ENCODE assay signal across 15 cellular contexts in the genomic region with DNA sequence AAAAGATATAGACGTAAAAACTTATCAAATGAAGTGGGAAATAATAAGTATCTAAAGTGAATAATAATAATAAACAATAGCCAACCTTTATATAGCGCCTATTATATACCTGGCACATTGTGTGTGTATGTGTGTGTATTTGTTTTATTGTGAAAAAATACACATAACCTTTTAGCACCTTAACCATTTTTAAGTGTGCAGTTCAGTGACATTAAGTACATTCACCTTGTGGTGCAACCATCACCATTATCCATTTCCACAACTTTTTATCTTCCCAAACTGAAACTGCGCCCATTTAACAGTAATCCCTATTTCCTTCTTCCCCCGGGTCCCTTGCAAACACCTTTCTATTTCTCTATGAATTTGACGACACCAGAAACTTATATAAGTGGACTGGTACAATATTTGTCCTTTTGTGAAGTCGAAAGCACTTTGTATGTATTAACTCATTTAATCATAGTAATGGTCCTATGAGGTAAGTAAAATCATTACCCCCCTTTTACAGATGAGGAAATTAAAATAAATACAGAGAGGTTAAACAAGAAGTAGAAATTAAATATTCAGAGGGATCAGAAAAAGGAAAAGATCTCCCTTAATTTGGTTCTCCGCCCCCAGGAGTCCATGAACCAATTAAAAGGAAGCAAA. TPM values are rescaled to one million over a fixed set of nuclear protein-coding genes. Genes with fewer than 3 reads are reported as not detected.
DNase-seq lines count a peak whose midpoint lies in the region; ATAC-seq, FAIRE-seq and TF ChIP-seq lines count a peak whose summit lies in the region.
"Had no signal": no experiment of that assay in that cellular context is flagged by ENCODE, and none has a peak within 500 bp of the region (broad histone marks: within the 10 kb centered on the region; RNA-seq: fewer than 3 reads in every experiment).

No MANE protein-coding gene starts in this region.

- no peaks in the 10 kb centered on the region for H4K20me1 ChIP-seq in HepG2 (ENCODE audit: insufficient read depth, low read length)

- H3K27ac ChIP-seq in HUES48 (ENCODE audit: low read depth, low read length): no peak overlapping the region
- no peak overlapping the region for H3K27ac ChIP-seq in HepG2 (ENCODE audit: extremely low read length, insufficient read depth, low read length)
- H3K27ac ChIP-seq: ovary had no signal

- no peak for TF ChIP-seq RAD21 in HepG2 (CRISPR knock-in tag; IDR thresholded peaks at IDR 0.05)

- DNase-seq in astrocyte of the cerebellum (ENCODE audit: low read depth) (no peak), HepG2 (ENCODE audit: low spot score) (no peak), Ammon's horn (ENCODE audit: low spot score) (no peak)
- DNase-seq: activated CD8-positive, alpha-beta T cell treated with anti-CD3 and anti-CD28 coated beads, Interleukin-2, amount 10 ng/mL, durations not matched to agents 7 days and 5 days; DND-41; KG1; stimulated activated CD4-positive, alpha-beta T cell treated with anti-CD3 and anti-CD28 coated beads, Interleukin-12 subunit alpha, Interleukin-12 subunit beta, amount 100 ng/mL, for 4 hours had no signal

- H3K9me3 ChIP-seq in HUES48 (ENCODE audit: control insufficient read depth, insufficient read depth, low read length) (no peaks in the 10 kb centered on the region), HepG2 (ENCODE audit: low read length) (no peaks in the 10 kb centered on the region), skeletal muscle satellite cell (replicated peaks; ENCODE audit: low read length) (no peaks in the 10 kb centered on the region)
- H3K9me3 ChIP-seq: ovary had no signal

- H3K36me3 ChIP-seq in HUES48 (ENCODE audit: control insufficient read depth, insufficient read depth, low read length) (no peaks in the 10 kb centered on the region), HepG2 (replicated peaks in 1 of 2; ENCODE audit: control insufficient read depth in 1 of 2, insufficient read depth in 2 of 2, low read length in 2 of 2) (no peaks in the 10 kb centered on the region), skeletal muscle satellite cell (ENCODE audit: insufficient read depth, low read length) (no peaks in the 10 kb centered on the region)
- H3K36me3 ChIP-seq: ovary had no signal

- H3K27me3 ChIP-seq in HUES48 (ENCODE audit: control insufficient read depth, insufficient read depth, low read length) (peaks cover 3% of the 10 kb centered on the region; the same call in 1 of the 2 replicates), HepG2 (ENCODE audit: control insufficient read depth in 1 of 2, insufficient read depth in 2 of 2, low read length in 2 of 2) (peaks cover 0 to 8% of the 10 kb centered on the region in 2 experiments; a peak in 2 of 5 replicates), skeletal muscle satellite cell (ENCODE audit: control insufficient read depth, insufficient read depth, low read length) (no peaks in the 10 kb centered on the region)
- H3K27me3 ChIP-seq: ovary had no signal

- H3K4me3 ChIP-seq in HUES48 (ENCODE audit: low read depth, low read length) (peak overlapping the region; percentile 49), astrocyte of the cerebellum (ENCODE audit: low read depth, low read length) (peak overlapping the region; percentile 31), HepG2 (replicated peaks in 1 of 3; ENCODE audit: insufficient read depth in 1 of 3, low read depth in 2 of 3, low read length in 3 of 3) (no peak overlapping the region), skeletal muscle satellite cell (ENCODE audit: low read length) (peak overlapping the region; percentile 18)
- H3K4me3 ChIP-seq: ovary had no signal

- WGBS in HepG2 (ENCODE audit: low lambda C conversion rate): 40% methylated on average over 7 of the region's 7 CpGs

- H2AFZ ChIP-seq in HepG2 (ENCODE audit: low read length): no peak overlapping the region

- POLR2A ChIA-PET in HepG2 (lab: Yijun Ruan, JAX): no interaction called here

- H3K4me1 ChIP-seq in HUES48 (ENCODE audit: control insufficient read depth, insufficient read depth, low read length): peaks cover 29% of the 10 kb centered on the region
- H3K4me1 ChIP-seq in HepG2 (ENCODE audit: insufficient read depth, low read length): peaks cover 14% of the 10 kb centered on the region; the same call in 1 of the 2 replicates
- peaks cover 67% of the 10 kb centered on the region for H3K4me1 ChIP-seq in skeletal muscle satellite cell (ENCODE audit: control insufficient read depth, insufficient read depth, low read length)

- TF ChIP-seq CTCF in astrocyte of the cerebellum (IDR thresholded peaks at IDR 0.05; ENCODE audit: low read depth, low read length, missing control alignments) (no peak), HepG2 (CRISPR knock-in tag; IDR thresholded peaks at IDR 0.05) (no peak)

- CTCF ChIA-PET in HepG2 (lab: Yijun Ruan, JAX; ENCODE audit: low intra/inter-chr PET ratio, low total read pairs): no interaction called here

- in situ Hi-C loops in astrocyte of the cerebellum (cut with HindIII; ENCODE audit: low sequenced_read_pairs) (no loop called here), HepG2 (cut with HindIII; ENCODE audit: extremely low pct_ligation_motif_present, low pct_unique_long_range_greater_than_20kb) (no loop called here)

- no TSS peak for BruUV-seq in HepG2 (replicated peaks; lab: Mats Ljungman, UMichigan)

- H3K79me2 ChIP-seq in HepG2 (ENCODE audit: insufficient read depth, low read length): no peaks in the 10 kb centered on the region

- no peak for FAIRE-seq in HepG2 (lab: Jason Lieb, UNC)

- H3K9ac ChIP-seq in HUES48 (ENCODE audit: low read depth, low read length) (no peak overlapping the region), HepG2 (ENCODE audit: insufficient read depth, low read depth, low read length) (no peak overlapping the region), skeletal muscle satellite cell (ENCODE audit: low read depth, low read length) (peak overlapping the region; percentile 57)

- H3K4me2 ChIP-seq in HepG2 (ENCODE audit: low read depth, low read length) (peak overlapping the region; percentile 42; the same call in 1 of the 2 replicates), skeletal muscle satellite cell (ENCODE audit: low read length) (peak overlapping the region; percentile 76)

- no peak for ATAC-seq in HepG2
- ATAC-seq in HG02938 (IDR thresholded peaks at IDR 0.05; ENCODE audit: unreplicated experiment): no peak
- no peak for ATAC-seq in GM21390 (IDR thresholded peaks at IDR 0.05; ENCODE audit: unreplicated experiment)
- no peak for ATAC-seq in HG02798 (IDR thresholded peaks at IDR 0.05; ENCODE audit: poor library complexity, unreplicated experiment)

- no peak for TF ChIP-seq POLR2A in HepG2 (IDR thresholded peaks at IDR 0.05; ENCODE audit: insufficient read depth in 1 of 2, low read depth in 2 of 2, low read length in 2 of 2)

- TF ChIP-seq EP300 in HepG2 (IDR thresholded peaks at IDR 0.05; ENCODE audit: low read depth in 2 of 2, low read length in 2 of 2) (no peak), HepG2 (CRISPR knock-in tag; IDR thresholded peaks at IDR 0.05; ENCODE audit: borderline replicate concordance) (no peak)

- intact Hi-C loops in HepG2 (cut with micrococcal nuclease; ENCODE audit: unreplicated experiment): no loop called here

TF ChIP-seq in HepG2, 621 proteins besides CTCF, POLR2A, EP300 and RAD21 (continues in another document):
- no peak for TF ChIP-seq ZNF773 (CRISPR knock-in tag; IDR thresholded peaks at IDR 0.05; ENCODE audit: borderline replicate concordance)

RNA-seq across cellular contexts. Expression of gene GJD2, which starts 33.5 kb away (rescaled TPM):
- total RNA-seq in HepG2 (2016; rRNA removed; fragmentation: Illumina TruSeq; extraction: Trizol): not detected in 2 replicates
- total RNA-seq in HepG2 (2016; cell fraction: cytosol; rRNA removed; fragmentation: Illumina TruSeq; extraction: Trizol; ENCODE audit: low read depth): not detected in 2 replicates
- total RNA-seq in HepG2 (2016; cell fraction: insoluble cytoplasmic fraction; rRNA removed; fragmentation: Illumina TruSeq; extraction: Trizol): not detected in 2 replicates
- total RNA-seq in HepG2 (2016; cell fraction: membrane; rRNA removed; fragmentation: Illumina TruSeq; extraction: Trizol): not detected in 2 replicates
- not detected in 2 replicates for total RNA-seq in HepG2 (2016; cell fraction: nucleus; rRNA removed; fragmentation: Illumina TruSeq; extraction: Trizol)
- polyA plus RNA-seq in HepG2 (2011; rRNA removed): not detected in 2 replicates
- not detected in 2 replicates for polyA plus RNA-seq in HepG2 (2011; cell fraction: cytosol; rRNA removed)
- polyA plus RNA-seq in HepG2 (2011; cell fraction: nucleus; rRNA removed): not detected in 2 replicates
- polyA plus RNA-seq in HepG2 (2012): not detected in 2 replicates
- polyA plus RNA-seq in HepG2 (2016; cell fraction: cytosol; fragmentation: Illumina TruSeq; extraction: Trizol; ENCODE audit: low read depth): not detected in 2 replicates
- polyA plus RNA-seq in HepG2 (2016; cell fraction: insoluble cytoplasmic fraction; fragmentation: Illumina TruSeq; extraction: Trizol; ENCODE audit: low read depth): not detected in 2 replicates
- polyA plus RNA-seq in HepG2 (2016; cell fraction: membrane; fragmentation: Illumina TruSeq; extraction: Trizol; ENCODE audit: low read depth): not detected in 2 replicates
- polyA plus RNA-seq in HepG2 (2016; cell fraction: nucleus; fragmentation: Illumina TruSeq; extraction: Trizol; ENCODE audit: insufficient read depth, low read depth): not detected in 2 replicates
- polyA minus RNA-seq in HepG2 (2011; rRNA and poly(A)+ RNA removed; ENCODE audit: low replicate concordance): not detected in 2 replicates
- polyA minus RNA-seq in HepG2 (2011; cell fraction: cytosol; rRNA and poly(A)+ RNA removed): not detected in 2 replicates
- polyA minus RNA-seq in HepG2 (2011; cell fraction: nucleus; rRNA and poly(A)+ RNA removed): not detected in 2 replicates
- not detected in 2 replicates for total RNA-seq in skeletal muscle satellite cell (2012; rRNA removed)
- total RNA-seq: activated CD8-positive, alpha-beta T cell treated with anti-CD3 and anti-CD28 coated beads, Interleukin-2, amount 10 ng/mL, durations not matched to agents 7 days and 5 days; fibroblast of lung; ovary; SK-MEL-5 had no signal
- polyA plus RNA-seq: fibroblast of lung, ovary had no signal

Comparison
In these comparisons a context has a peak if more than half of its experiments do, and no peak if none do; other contexts are left out.
1. H3K4me3 ChIP-seq: peak in HUES48 (single experiment), astrocyte of the cerebellum (single experiment) and skeletal muscle satellite cell (single experiment); none in HepG2 (0 of 3).